Comparison of ENCODE assay signal across 23 cellular contexts in genomic region chr13:106587787-106588186, GRCh38. TPM values are rescaled to one million over a fixed set of nuclear protein-coding genes. Genes with fewer than 3 reads are reported as not detected.
DNase-seq lines count a peak whose midpoint lies in the region; ATAC-seq and TF ChIP-seq lines count a peak whose summit lies in the region.
"Had no signal": no experiment of that assay in that cellular context is flagged by ENCODE, and none has a peak within 500 bp of the region (broad histone marks: within the 10 kb centered on the region; RNA-seq: fewer than 3 reads in every experiment).

No MANE protein-coding gene starts in this region.

- DNase-seq in NCI-H345 (lab: John Stamatoyannopoulos, UW) (peak; percentile 28), NCI-H345 treated with DMSO at 0.1 percent for 48 hours (lab: John Stamatoyannopoulos, UW; ENCODE audit: unreplicated experiment) (no peak), NCI-H69 (lab: John Stamatoyannopoulos, UW) (peak; percentile 37), suprapubic skin (ENCODE audit: low spot score in 2 of 2) (no peak), NCI-H774 (lab: John Stamatoyannopoulos, UW) (no peak)
- DNase-seq: activated CD4-positive, alpha-beta T cell treated with anti-CD3 and anti-CD28 coated beads for 1 hour; activated CD8-positive, alpha-beta T cell treated with anti-CD3 and anti-CD28 coated beads, Interleukin-2, amount 10 ng/mL, durations not matched to agents 7 days and 5 days; activated gamma-delta T cell treated with Interleukin-2 at 50 U/mL for 16 hours; body of pancreas; HCEC 1CT; immature natural killer cell; NCI-H1436 treated with DMSO at 0.1 percent for 48 hours; NCI-H2171 treated with DMSO at 0.1 percent for 48 hours; stimulated activated naive CD4-positive, alpha-beta T cell treated with Interleukin-2 at 50 U/mL for 16 hours; T-cell; thyroid gland had no signal

- peak overlapping the region; percentile 45 for H3K27ac ChIP-seq in suprapubic skin
- H3K27ac ChIP-seq in gastroesophageal sphincter, result peak overlapping the region in 1 of 4 donors; percentile 31
- H3K27ac ChIP-seq: A549, BLaER1, body of pancreas, thyroid gland had no signal

- TF ChIP-seq CTCF in suprapubic skin (IDR thresholded peaks at IDR 0.05), result no peak
- no peak for TF ChIP-seq CTCF in gastroesophageal sphincter (IDR thresholded peaks at IDR 0.05)

- peak; percentile 85 for ATAC-seq in esophagus mucosa
- no peak for ATAC-seq in gastroesophageal sphincter
- no peak for ATAC-seq in HG02938 (IDR thresholded peaks at IDR 0.05; ENCODE audit: unreplicated experiment)
- ATAC-seq: A549; activated CD8-positive, alpha-beta T cell treated with anti-CD3 and anti-CD28 coated beads, Interleukin-2, amount 10 ng/mL, durations not matched to agents 7 days and 5 days; body of pancreas; Panc1; T-cell had no signal

- TF ChIP-seq POLR2A in suprapubic skin (IDR thresholded peaks at IDR 0.05), result no peak
- no peak for TF ChIP-seq POLR2A in gastroesophageal sphincter (IDR thresholded peaks at IDR 0.05)

- H3K4me1 ChIP-seq in suprapubic skin, result no peaks in the 10 kb centered on the region
- H3K4me1 ChIP-seq in gastroesophageal sphincter, result no peaks in the 10 kb centered on the region
- H3K4me1 ChIP-seq: A549, BLaER1, body of pancreas, thyroid gland had no signal

- H3K4me3 ChIP-seq in suprapubic skin (no peak overlapping the region), gastroesophageal sphincter (no peak overlapping the region)
- H3K4me3 ChIP-seq: A549, BLaER1, body of pancreas, smooth muscle cell, thyroid gland had no signal

- H3K9me3 ChIP-seq in suprapubic skin (no peaks in the 10 kb centered on the region), gastroesophageal sphincter (peaks cover 0 to 6% (median 0%) of the 10 kb centered on the region in 3 donors)
- H3K9me3 ChIP-seq: A549, body of pancreas, thyroid gland had no signal

- no peak for TF ChIP-seq EP300 in suprapubic skin (IDR thresholded peaks at IDR 0.05)
- TF ChIP-seq EP300 in gastroesophageal sphincter (IDR thresholded peaks at IDR 0.05), result no peak

- H3K27me3 ChIP-seq in suprapubic skin, result no peaks in the 10 kb centered on the region
- no peaks in the 10 kb centered on the region for H3K27me3 ChIP-seq in gastroesophageal sphincter
- H3K27me3 ChIP-seq: BLaER1, body of pancreas, thyroid gland had no signal

- H3K36me3 ChIP-seq in suprapubic skin (no peaks in the 10 kb centered on the region), gastroesophageal sphincter (no peaks in the 10 kb centered on the region)
- H3K36me3 ChIP-seq: BLaER1, thyroid gland had no signal

- 79% methylated on average over 3 of the region's 3 CpGs for WGBS in suprapubic skin
- WGBS in gastroesophageal sphincter (ENCODE audit: low coverage in 1 of 2), 2 donors, result 83 to 92% methylated on average over 1 to 3 of the region's 3 CpGs

RNA-seq across cellular contexts. Expression of gene ARGLU1, which starts 19.9 kb away (rescaled TPM):
- total RNA-seq in esophagus mucosa (27.7 TPM), suprapubic skin (100 to 1,000 TPM in 1 of 4 donors, 10 to 100 TPM in 3; 48.4 to 161 (median 67.5) TPM), gastroesophageal sphincter (100 to 1,000 TPM in 2 of 4 donors, 10 to 100 TPM in 2; 25.5 to 140 (median 73.5) TPM)

RNA-seq across cellular contexts. Expression of gene EFNB2, which starts 52.3 kb away (rescaled TPM):
- total RNA-seq in esophagus mucosa (16.8 TPM), suprapubic skin (10 to 100 TPM; 17.1 to 45.4 (median 28.3) TPM), gastroesophageal sphincter (10 to 100 TPM; 13.7 to 39.7 (median 20.5) TPM)

Comparison
In these comparisons a context has a peak if more than half of its experiments do, and no peak if none do; other contexts are left out.
1. DNase-seq: peak in NCI-H345 (single experiment) and NCI-H69 (single experiment); none in NCI-H345 treated with DMSO at 0.1 percent for 48 hours (single experiment), suprapubic skin (0 of 2) and NCI-H774 (single experiment).